ENCODE assay signal across 21 cellular contexts in genomic region chr6:9136141-9136865, GRCh38.
DNase-seq lines count a peak whose midpoint lies in the region; ATAC-seq and TF ChIP-seq lines count a peak whose summit lies in the region.
"Had no signal": no experiment of that assay in that cellular context is flagged by ENCODE, and none has a peak within 500 bp of the region (broad histone marks: within the 10 kb centered on the region; RNA-seq: fewer than 3 reads in every experiment).

No MANE protein-coding gene starts in this region.

- H3K36me3 ChIP-seq in breast epithelium (no peaks in the 10 kb centered on the region), SK-N-MC (ENCODE audit: insufficient read depth, low read length) (no peaks in the 10 kb centered on the region), left lung (no peaks in the 10 kb centered on the region), Karpas-422 (ENCODE audit: insufficient read depth, low read length) (no peaks in the 10 kb centered on the region)

- H3K79me2 ChIP-seq in Karpas-422 (ENCODE audit: low read length) = no peaks in the 10 kb centered on the region

- DNase-seq in MCF 10A (ENCODE audit: unreplicated experiment) (peak; percentile 29), breast epithelium (ENCODE audit: low spot score in 2 of 2) (no peak), SK-N-MC (ENCODE audit: low read depth, low spot score) (no peak), epithelial cell of esophagus (ENCODE audit: low read depth) (peak; percentile 8), left lung (no peak), Karpas-422 (no peak), UCSD-AML1 (lab: John Stamatoyannopoulos, UW; ENCODE audit: unreplicated experiment) (no peak)
- DNase-seq in NK-92 treated with Interleukin-12 subunit alpha and Interleukin-12 subunit beta, amount 100 ng/mL, for 24 hours (lab: John Stamatoyannopoulos, UW) = no peak
- DNase-seq: 8988T; Caco-2; CD4-positive, alpha-beta T cell; DMS153; GF-D8; NCI-H1436 treated with DMSO at 0.1 percent for 48 hours; NCI-H2029 treated with DMSO at 0.1 percent for 48 hours; NCI-H2171 treated with DMSO at 0.1 percent for 48 hours; NCI-H510A; NCI-H774; OCI-M1 had no signal

- H3K27me3 ChIP-seq in breast epithelium (no peaks in the 10 kb centered on the region), left lung (no peaks in the 10 kb centered on the region), Karpas-422 (ENCODE audit: low read length) (no peaks in the 10 kb centered on the region)

- intact Hi-C loops in MCF 10A (cut with micrococcal nuclease) (no loop called here), breast epithelium (cut with DNase I; ENCODE audit: low total_unique reads) (no loop called here), left lung (cut with DNase I) (no loop called here)

- no peaks in the 10 kb centered on the region for H4K20me1 ChIP-seq in Karpas-422 (ENCODE audit: insufficient read depth, low read depth, low read length)

- H3K36me3 Mint-ChIP-seq in MCF 10A (ENCODE audit: insufficient read depth, unreplicated experiment) = no peaks in the 10 kb centered on the region

- no peaks in the 10 kb centered on the region for H3K9me3 ChIP-seq in breast epithelium
- H3K9me3 ChIP-seq in SK-N-MC (ENCODE audit: low read depth, low read length) = no peaks in the 10 kb centered on the region
- no peaks in the 10 kb centered on the region for H3K9me3 ChIP-seq in left lung
- H3K9me3 ChIP-seq in Karpas-422 (ENCODE audit: low read length) = no peaks in the 10 kb centered on the region; the same call in 1 of the 2 replicates
- H3K9me3 ChIP-seq: Caco-2 had no signal

- POLR2A ChIA-PET in MCF 10A (lab: Yijun Ruan, JAX) = interaction anchor here (0.7 to 5.5 kb wide), 5 partner anchors 8 to 1278 kb away, joined by 3 to 43 read pairs (median 3); partner anchors contain the start of gene TFAP2A

- H3K4me1 ChIP-seq in breast epithelium = no peaks in the 10 kb centered on the region
- H3K4me1 ChIP-seq in left lung = peaks cover 0 to 3% of the 10 kb centered on the region in 2 donors
- H3K4me1 ChIP-seq in Karpas-422 (ENCODE audit: low read length) = no peaks in the 10 kb centered on the region
- H3K4me1 ChIP-seq: Caco-2 had no signal

- H2AFZ ChIP-seq in Karpas-422 (ENCODE audit: low read length) = no peak overlapping the region

- H3K4me3 ChIP-seq in breast epithelium = no peak overlapping the region
- no peak overlapping the region for H3K4me3 ChIP-seq in SK-N-MC
- H3K4me3 ChIP-seq in epithelial cell of esophagus (ENCODE audit: low read length) = no peak overlapping the region
- no peak overlapping the region for H3K4me3 ChIP-seq in left lung
- H3K4me3 ChIP-seq in Karpas-422 (ENCODE audit: low read length) = no peak overlapping the region
- H3K4me3 ChIP-seq: GM12878 had no signal

- no peak for TF ChIP-seq CTCF in MCF 10A (IDR thresholded peaks at IDR 0.05; ENCODE audit: unreplicated experiment)
- TF ChIP-seq CTCF in breast epithelium (IDR thresholded peaks at IDR 0.05) = no peak
- no peak for TF ChIP-seq CTCF in epithelial cell of esophagus (IDR thresholded peaks at IDR 0.05; ENCODE audit: insufficient read depth, low read depth, low read length, missing control alignments)
- no peak for TF ChIP-seq CTCF in left lung (IDR thresholded peaks at IDR 0.05)

- no peak overlapping the region for H3K4me3 Mint-ChIP-seq in MCF 10A (ENCODE audit: unreplicated experiment)
- H3K4me3 Mint-ChIP-seq: CD4-positive, alpha-beta T cell had no signal

- no peak overlapping the region for H3K4me2 ChIP-seq in Karpas-422 (ENCODE audit: low read depth, low read length, poor library complexity, severe bottlenecking)

- H3K9ac ChIP-seq in SK-N-MC (ENCODE audit: insufficient read length) (no peak overlapping the region), Karpas-422 (ENCODE audit: low read length) (no peak overlapping the region)

- TF ChIP-seq POLR2A in breast epithelium (IDR thresholded peaks at IDR 0.05) = no peak

- BruUV-seq in MCF 10A (replicated peaks; lab: Mats Ljungman, UMichigan) = no TSS peak

- no peaks in the 10 kb centered on the region for H3K9me3 Mint-ChIP-seq in MCF 10A (ENCODE audit: unreplicated experiment)
- H3K9me3 Mint-ChIP-seq: CD4-positive, alpha-beta T cell had no signal

- peak overlapping the region; percentile 62 for H3K27ac Mint-ChIP-seq in MCF 10A (ENCODE audit: low read depth, unreplicated experiment)
- H3K27ac Mint-ChIP-seq: CD4-positive, alpha-beta T cell had no signal

- H3K27ac ChIP-seq in breast epithelium = no peak overlapping the region
- H3K27ac ChIP-seq in SK-N-MC = peak overlapping the region; percentile 32; the same call in 1 of the 2 replicates
- no peak overlapping the region for H3K27ac ChIP-seq in left lung
- no peak overlapping the region for H3K27ac ChIP-seq in Karpas-422 (ENCODE audit: low read length)

- CTCF ChIA-PET in MCF 10A (lab: Yijun Ruan, JAX) = interaction anchor here (0.6 to 0.8 kb wide), 3 partner anchors 9 to 241 kb away, joined by 3 read pairs; no protein-coding TSS in a partner anchor

- ATAC-seq in left lung = peak; percentile 7
- ATAC-seq: GM12878, HCT116 had no signal

- H3K9me2 ChIP-seq in Karpas-422 (replicated peaks; ENCODE audit: insufficient read depth, low read length) = no peaks in the 10 kb centered on the region

- H3K4me1 Mint-ChIP-seq in MCF 10A (ENCODE audit: insufficient read depth, unreplicated experiment) = peaks cover 34% of the 10 kb centered on the region

- no peaks in the 10 kb centered on the region for H3K27me3 Mint-ChIP-seq in MCF 10A (ENCODE audit: insufficient read depth, unreplicated experiment)
- H3K27me3 Mint-ChIP-seq: CD4-positive, alpha-beta T cell had no signal

Comparison
In these comparisons a context has a peak if more than half of its experiments do, and no peak if none do; other contexts are left out.
1. DNase-seq: peak in MCF 10A (single experiment) and epithelial cell of esophagus (single experiment); none in breast epithelium (0 of 2), SK-N-MC (single experiment), left lung (0 of 2), Karpas-422 (single experiment), UCSD-AML1 (single experiment) and NK-92 treated with Interleukin-12 subunit alpha and Interleukin-12 subunit beta, amount 100 ng/mL, for 24 hours (single experiment).